ENCODE assay signal across 11 cellular contexts in the genomic region with DNA sequence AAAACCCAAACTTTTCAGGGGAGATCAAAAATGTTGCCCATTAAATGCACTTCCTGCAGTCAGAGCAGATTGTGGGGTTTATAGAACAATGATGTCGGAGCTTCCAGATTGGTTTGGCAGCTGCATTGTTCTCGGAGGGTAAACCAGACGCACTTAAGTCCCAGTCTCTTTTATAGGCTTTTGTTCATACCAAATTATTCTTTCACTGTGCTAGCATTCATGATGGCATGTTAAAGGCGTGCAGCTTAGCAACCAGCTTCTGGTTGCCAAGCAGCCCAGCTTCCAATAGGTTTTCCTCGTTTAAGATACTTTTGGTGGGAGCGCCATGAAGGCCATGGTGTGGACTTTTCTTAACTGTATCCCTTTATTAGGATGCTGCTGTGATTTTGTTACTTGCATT. TPM values are rescaled to one million over a fixed set of nuclear protein-coding genes. Genes with fewer than 3 reads are reported as not detected.
DNase-seq lines count a peak whose midpoint lies in the region; ATAC-seq and TF ChIP-seq lines count a peak whose summit lies in the region.
"Had no signal": no experiment of that assay in that cellular context is flagged by ENCODE, and none has a peak within 500 bp of the region (broad histone marks: within the 10 kb centered on the region; RNA-seq: fewer than 3 reads in every experiment).

No MANE protein-coding gene starts in this region.

- H3K36me3 Mint-ChIP-seq in type B pancreatic cell, result peaks cover 17% of the 10 kb centered on the region

- no peak for ATAC-seq in HG03378 (IDR thresholded peaks at IDR 0.05; ENCODE audit: unreplicated experiment)

- DNase-seq in NCI-H82 (lab: John Stamatoyannopoulos, UW) (peak; percentile 17), NCI-H82 treated with DMSO at 0.1 percent for 48 hours (lab: John Stamatoyannopoulos, UW; ENCODE audit: unreplicated experiment) (no peak), NCI-H748 (lab: John Stamatoyannopoulos, UW; ENCODE audit: unreplicated experiment) (peak; percentile 95), globus pallidus (ENCODE audit: low spot score) (peak; percentile 68), type B pancreatic cell (ENCODE audit: extremely low spot score, unreplicated experiment) (no peak), DMS53 (lab: John Stamatoyannopoulos, UW) (no peak), A172 (ENCODE audit: low spot score) (no peak)
- DNase-seq: activated naive CD4-positive, alpha-beta T cell treated with anti-CD3 and anti-CD28 coated beads for 36 hours; ovary; trophoblast cell had no signal

- no peak for TF ChIP-seq CTCF in type B pancreatic cell (conservative IDR thresholded peaks at IDR 0.05)

- H3K27ac Mint-ChIP-seq in type B pancreatic cell, result no peak overlapping the region
- H3K27ac Mint-ChIP-seq: activated naive CD4-positive, alpha-beta T cell treated with anti-CD3 and anti-CD28 coated beads for 36 hours had no signal

- H3K4me3 Mint-ChIP-seq in type B pancreatic cell, result peak overlapping the region; percentile 21
- H3K4me3 Mint-ChIP-seq: activated naive CD4-positive, alpha-beta T cell treated with anti-CD3 and anti-CD28 coated beads for 36 hours had no signal

- peaks cover 19% of the 10 kb centered on the region for H3K4me1 Mint-ChIP-seq in type B pancreatic cell (ENCODE audit: unreplicated experiment)

- H3K27me3 Mint-ChIP-seq in type B pancreatic cell, result no peaks in the 10 kb centered on the region

- no peaks in the 10 kb centered on the region for H3K9me3 Mint-ChIP-seq in type B pancreatic cell
- H3K9me3 Mint-ChIP-seq: activated naive CD4-positive, alpha-beta T cell treated with anti-CD3 and anti-CD28 coated beads for 36 hours had no signal

RNA-seq across cellular contexts. Expression of gene ZC3H12C, which starts 40.9 kb away (rescaled TPM):
- total RNA-seq in type B pancreatic cell (ENCODE audit: low replicate concordance), result 11.8 and 12.3 TPM in 2 replicates
- 3.7 and 5.2 TPM in 2 replicates for total RNA-seq in A172 (2014; rRNA removed; shearing (Covaris generic))
- total RNA-seq: activated naive CD4-positive, alpha-beta T cell treated with anti-CD3 and anti-CD28 coated beads for 36 hours had no signal

Comparison
In these comparisons a context has a peak if more than half of its experiments do, and no peak if none do; other contexts are left out.
1. DNase-seq: peak in NCI-H82 (single experiment), NCI-H748 (single experiment) and globus pallidus (single experiment); none in NCI-H82 treated with DMSO at 0.1 percent for 48 hours (single experiment), type B pancreatic cell (single experiment), DMS53 (single experiment) and A172 (single experiment).